Comparison of ENCODE assay signal across 34 cellular contexts in the genomic region with DNA sequence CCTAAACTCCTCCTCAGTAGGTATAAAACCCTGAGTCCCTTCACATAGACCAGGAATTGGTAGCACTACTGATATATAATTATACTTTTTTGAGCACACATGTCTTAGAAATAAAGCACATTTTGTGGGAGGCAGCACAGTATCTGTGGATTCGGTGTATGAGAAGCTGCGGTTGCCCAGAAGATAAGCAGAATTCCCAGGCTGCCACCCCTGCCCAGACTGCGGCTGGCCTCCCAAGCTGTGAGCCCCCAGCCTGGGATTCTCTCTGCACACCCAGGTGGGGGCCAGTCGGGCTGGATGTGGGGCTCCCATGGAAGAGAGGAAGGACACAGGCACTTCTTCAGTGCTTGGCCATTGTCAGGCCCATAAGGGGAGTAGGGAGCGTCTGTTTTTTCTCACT. TPM values are rescaled to one million over a fixed set of nuclear protein-coding genes. Genes with fewer than 3 reads are reported as not detected.
"Had no signal": no experiment of that assay in that cellular context is flagged by ENCODE, and none has a peak within 500 bp of the region (broad histone marks: within the 10 kb centered on the region; RNA-seq: fewer than 3 reads in every experiment).

No MANE protein-coding gene starts in this region.

- H3K27ac ChIP-seq: adrenal gland, ascending aorta, breast epithelium, cardiac muscle cell, coronary artery, dorsolateral prefrontal cortex, esophagus squamous epithelium, gastroesophageal sphincter, heart right ventricle had no signal

- H3K27ac Mint-ChIP-seq: activated CD8-positive, alpha-beta T cell treated with anti-CD3 and anti-CD28 coated beads for 36 hours; activated naive CD4-positive, alpha-beta T cell treated with anti-CD3 and anti-CD28 coated beads, Interleukin-2, amount 10 ng/mL, durations not matched to agents 7 days and 5 days; activated naive CD4-positive, alpha-beta T cell treated with anti-CD3 and anti-CD28 coated beads, Interleukin-2, amount 50 U/mL, for 72 hours; activated naive CD8-positive, alpha-beta T cell treated with anti-CD3 and anti-CD28 coated beads, Interleukin-2, amount 50 U/mL, for 24 hours; activated T-helper 1 cell treated with anti-CD3 and anti-CD28 coated beads, Interleukin-12 subunit alpha, Interleukin-12 subunit beta, Interleukin-2, Interleukin-4 antibody, amounts not matched to agents 30 ng/mL and 10 ng/mL and 1 ng/mL, durations not matched to agents 14 hours and 24 hours and 36 hours; activated T-helper 2 cell treated with anti-CD3 and anti-CD28 coated beads, Interferon-gamma antibody, Interleukin-2, Interleukin-4, amounts not matched to agents 10 μg/mL and 5 μg/mL and 100 μg/mL, durations not matched to agents 14 hours and 24 hours and 36 hours; dendritic cell treated with granulocyte-macrophage colony-stimulating factor and Interleukin-4, amounts not matched to agents 40 ng/mL and 50 ng/mL, for 4 days; WTC11 had no signal

- H3K27me3 Mint-ChIP-seq: activated CD8-positive, alpha-beta T cell treated with anti-CD3 and anti-CD28 coated beads for 36 hours had no signal

- H3K36me3 ChIP-seq: adrenal gland, ascending aorta, breast epithelium, cardiac muscle cell, esophagus squamous epithelium, gastroesophageal sphincter, heart right ventricle had no signal

- H3K27me3 ChIP-seq: adrenal gland, ascending aorta, breast epithelium, cardiac muscle cell, dorsolateral prefrontal cortex, esophagus squamous epithelium, gastroesophageal sphincter, heart right ventricle had no signal

- H3K4me3 ChIP-seq: adrenal gland, ascending aorta, breast epithelium, cardiac muscle cell, coronary artery, dorsolateral prefrontal cortex, esophagus squamous epithelium, gastroesophageal sphincter, heart right ventricle had no signal

- H3K36me3 Mint-ChIP-seq: activated naive CD4-positive, alpha-beta T cell treated with anti-CD3 and anti-CD28 coated beads, Interleukin-2, amount 10 ng/mL, durations not matched to agents 7 days and 5 days; activated naive CD4-positive, alpha-beta T cell treated with anti-CD3 and anti-CD28 coated beads, Interleukin-2, amount 50 U/mL, for 72 hours; WTC11 had no signal

- H3K9me3 Mint-ChIP-seq: activated naive CD4-positive, alpha-beta T cell treated with anti-CD3 and anti-CD28 coated beads, Interleukin-2, amount 10 ng/mL, durations not matched to agents 7 days and 5 days; activated naive CD4-positive, alpha-beta T cell treated with anti-CD3 and anti-CD28 coated beads, Interleukin-2, amount 50 U/mL, for 72 hours; activated naive CD8-positive, alpha-beta T cell treated with anti-CD3 and anti-CD28 coated beads, Interleukin-2, amount 50 U/mL, for 24 hours; activated T-helper 1 cell treated with anti-CD3 and anti-CD28 coated beads, Interleukin-12 subunit alpha, Interleukin-12 subunit beta, Interleukin-2, Interleukin-4 antibody, amounts not matched to agents 30 ng/mL and 10 ng/mL and 1 ng/mL, durations not matched to agents 14 hours and 24 hours and 36 hours; activated T-helper 2 cell treated with anti-CD3 and anti-CD28 coated beads, Interferon-gamma antibody, Interleukin-2, Interleukin-4, amounts not matched to agents 10 μg/mL and 5 μg/mL and 100 μg/mL, durations not matched to agents 14 hours and 24 hours and 36 hours; dendritic cell treated with granulocyte-macrophage colony-stimulating factor and Interleukin-4, amounts not matched to agents 40 ng/mL and 50 ng/mL, for 4 days had no signal

- H3K4me1 Mint-ChIP-seq: activated naive CD4-positive, alpha-beta T cell treated with anti-CD3 and anti-CD28 coated beads, Interleukin-2, amount 10 ng/mL, durations not matched to agents 7 days and 5 days; activated naive CD8-positive, alpha-beta T cell treated with anti-CD3 and anti-CD28 coated beads, Interleukin-2, amount 50 U/mL, for 24 hours had no signal

- DNase-seq: activated CD4-positive, alpha-beta T cell treated with anti-CD3 and anti-CD28 coated beads for 1 hour; activated CD4-positive, alpha-beta T cell treated with anti-CD3 and anti-CD28 coated beads for 48 hours; activated CD4-positive, alpha-beta T cell treated with anti-CD3 and anti-CD28 coated beads, Interleukin-2, amount 50 U/mL, for 1 hour; activated CD4-positive, alpha-beta T cell treated with anti-CD3 and anti-CD28 coated beads, Interleukin-2, amount 50 U/mL, for 48 hours; activated CD8-positive, alpha-beta T cell treated with anti-CD3 and anti-CD28 coated beads for 36 hours; activated effector memory CD4-positive, alpha-beta T cell treated with anti-CD3 and anti-CD28 coated beads, Interleukin-2, amount 50 U/mL, for 16 hours; activated naive CD4-positive, alpha-beta T cell; activated naive CD4-positive, alpha-beta T cell treated with anti-CD3 and anti-CD28 coated beads, Interleukin-2, amount 10 ng/mL, durations not matched to agents 7 days and 5 days; activated naive CD8-positive, alpha-beta T cell treated with anti-CD3 and anti-CD28 coated beads, Interleukin-2, amount 50 U/mL, for 24 hours; activated T-cell treated with anti-CD3 and anti-CD28 coated beads, Interleukin-2, amount 50 U/mL, for 1 hour; activated T-cell treated with anti-CD3 and anti-CD28 coated beads, Interleukin-2, amount 50 U/mL, for 48 hours; central memory CD4-positive, alpha-beta T cell; cerebellar nuclear complex; effector memory CD4-positive, alpha-beta T cell; erythroblast; esophagus squamous epithelium; foreskin melanocyte; heart right ventricle; T-helper 2 cell had no signal

- H3K9me3 ChIP-seq: adrenal gland, ascending aorta, breast epithelium, esophagus squamous epithelium, gastroesophageal sphincter, heart right ventricle had no signal

- ATAC-seq: activated CD8-positive, alpha-beta T cell treated with anti-CD3 and anti-CD28 coated beads for 36 hours; activated naive CD4-positive, alpha-beta T cell treated with anti-CD3 and anti-CD28 coated beads, Interleukin-2, amount 50 U/mL, for 72 hours; activated naive CD8-positive, alpha-beta T cell treated with anti-CD3 and anti-CD28 coated beads, Interleukin-2, amount 50 U/mL, for 24 hours; gastroesophageal sphincter; heart right ventricle; SK-N-SH treated with all-trans-retinoic acid at 6 μM for 48 hours; WTC11 had no signal

- H3K4me3 Mint-ChIP-seq: activated CD8-positive, alpha-beta T cell treated with anti-CD3 and anti-CD28 coated beads for 36 hours; activated naive CD4-positive, alpha-beta T cell treated with anti-CD3 and anti-CD28 coated beads, Interleukin-2, amount 10 ng/mL, durations not matched to agents 7 days and 5 days; activated naive CD8-positive, alpha-beta T cell treated with anti-CD3 and anti-CD28 coated beads, Interleukin-2, amount 50 U/mL, for 24 hours; activated T-helper 1 cell treated with anti-CD3 and anti-CD28 coated beads, Interleukin-12 subunit alpha, Interleukin-12 subunit beta, Interleukin-2, Interleukin-4 antibody, amounts not matched to agents 30 ng/mL and 10 ng/mL and 1 ng/mL, durations not matched to agents 14 hours and 24 hours and 36 hours; dendritic cell treated with granulocyte-macrophage colony-stimulating factor and Interleukin-4, amounts not matched to agents 40 ng/mL and 50 ng/mL, for 4 days; WTC11 had no signal

- H3K4me1 ChIP-seq: adrenal gland, ascending aorta, breast epithelium had no signal

RNA-seq across cellular contexts. Expression of a gene that starts 25.6 kb away (rescaled TPM):
- total RNA-seq: activated CD8-positive, alpha-beta memory T cell treated with anti-CD3 and anti-CD28 coated beads for 36 hours; activated CD8-positive, alpha-beta T cell treated with anti-CD3 and anti-CD28 coated beads for 36 hours; activated naive CD4-positive, alpha-beta T cell treated with anti-CD3 and anti-CD28 coated beads, Interleukin-2, amount 50 U/mL, for 72 hours; activated T-helper 1 cell treated with anti-CD3 and anti-CD28 coated beads, Interleukin-12 subunit alpha, Interleukin-12 subunit beta, Interleukin-2, Interleukin-4 antibody, amounts not matched to agents 30 ng/mL and 10 ng/mL and 1 ng/mL, durations not matched to agents 14 hours and 24 hours and 36 hours; activated T-helper 2 cell treated with anti-CD3 and anti-CD28 coated beads, Interferon-gamma antibody, Interleukin-2, Interleukin-4, amounts not matched to agents 10 μg/mL and 5 μg/mL and 100 μg/mL, durations not matched to agents 14 hours and 24 hours and 36 hours; T-helper 1 cell treated with Interleukin-12 subunit alpha and Interleukin-12 subunit beta and Interleukin-4 antibody, amounts not matched to agents 30 ng/mL and 1 ng/mL, for 36 hours had no signal
